8 cellular contexts compared by ENCODE assay signal in genomic region chr12:43676183-43676813, GRCh38.
DNase-seq lines count a peak whose midpoint lies in the region; ATAC-seq and TF ChIP-seq lines count a peak whose summit lies in the region.

No MANE protein-coding gene starts in this region.

- DNase-seq in NCI-H1417 (lab: John Stamatoyannopoulos, UW) (peak in 2 of 3 experiments; percentile 17 to 58), NCI-H1417 treated with DMSO at 0.1 percent for 48 hours (lab: John Stamatoyannopoulos, UW) (no peak), islet precursor cell (peak; percentile 71), NCI-H2081 treated with DMSO at 0.1 percent for 48 hours (lab: John Stamatoyannopoulos, UW) (no peak)
- DNase-seq in effector CD4-positive, alpha-beta T cell: no peak

- ATAC-seq in GM19452 (IDR thresholded peaks at IDR 0.05; ENCODE audit: unreplicated experiment) (peak; percentile 94), HG03280 (IDR thresholded peaks at IDR 0.05; ENCODE audit: unreplicated experiment) (peak; percentile 89), SK-N-SH treated with all-trans-retinoic acid at 6 μM for 48 hours (peak; percentile 85)

TF ChIP-seq in SK-N-SH treated with all-trans-retinoic acid at 6 μM for 48 hours, 23 proteins besides CTCF, POLR2A, EP300 and RAD21:
- TF ChIP-seq ZFP3 (CRISPR knock-in tag; IDR thresholded peaks at IDR 0.05) (no peak), TOX (CRISPR knock-in tag; IDR thresholded peaks at IDR 0.05; ENCODE audit: borderline replicate concordance) (no peak), SNAI2 (CRISPR knock-in tag; IDR thresholded peaks at IDR 0.05) (no peak), RARB (CRISPR knock-in tag; IDR thresholded peaks at IDR 0.05) (no peak), ZNF70 (CRISPR knock-in tag; IDR thresholded peaks at IDR 0.05) (no peak)

Comparison
In these comparisons a context has a peak if more than half of its experiments do, and no peak if none do; other contexts are left out.
1. DNase-seq: peak in NCI-H1417 (2 of 3) and islet precursor cell (single experiment); none in NCI-H1417 treated with DMSO at 0.1 percent for 48 hours (single experiment), NCI-H2081 treated with DMSO at 0.1 percent for 48 hours (single experiment) and effector CD4-positive, alpha-beta T cell (single experiment).
2. Peak in every context shown above with its lines, with median percentiles within 50 percentile points of each other: ATAC-seq.